Comparison of ENCODE assay signal across 8 cellular contexts in the genomic region with DNA sequence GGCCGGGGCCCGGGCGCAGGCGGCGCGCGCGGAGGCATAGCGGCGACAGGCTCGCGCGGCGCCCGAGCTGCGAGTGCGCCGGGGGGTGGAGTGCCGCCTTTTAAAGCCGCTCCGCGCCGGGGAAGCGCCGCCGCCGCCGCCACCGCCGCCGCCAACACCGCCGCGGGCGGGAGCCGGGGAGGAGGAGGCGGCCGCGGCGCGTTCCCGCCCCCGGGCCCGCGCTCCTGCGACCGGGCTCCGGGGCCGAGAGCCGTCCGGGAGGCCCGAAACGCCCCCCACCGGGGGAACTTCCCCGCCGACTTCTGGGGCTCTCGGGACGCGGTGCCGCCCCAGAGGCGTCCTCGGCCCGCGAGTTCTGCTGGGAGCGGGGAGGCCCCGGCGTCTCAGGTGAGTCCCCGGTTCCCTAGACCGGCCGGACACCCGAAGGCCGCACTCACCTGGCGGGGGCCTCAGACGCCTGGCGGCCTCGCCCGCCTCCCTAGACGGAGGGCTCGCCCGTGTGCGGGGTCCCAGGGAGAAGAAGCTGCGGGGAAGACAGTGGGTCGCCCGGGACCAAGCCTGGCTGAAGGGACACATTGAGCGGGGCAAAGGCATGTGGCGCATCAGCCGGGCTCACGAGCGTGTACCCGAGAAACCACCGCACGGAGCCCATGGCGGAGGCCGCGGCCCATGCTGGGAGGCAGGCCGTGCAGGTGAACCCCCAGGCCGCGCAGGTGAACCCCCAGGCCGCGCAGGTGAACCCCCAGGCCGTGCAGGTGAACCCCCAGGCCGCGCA. TPM values are rescaled to one million over a fixed set of nuclear protein-coding genes. Genes with fewer than 3 reads are reported as not detected.
DNase-seq lines count a peak whose midpoint lies in the region; ATAC-seq and TF ChIP-seq lines count a peak whose summit lies in the region.

A gene (minus strand): TSS at position 75 of the 775 bp plus-strand sequence. CDS start 37 bp downstream, at position 38.

- H3K4me2 ChIP-seq in GM23338 = peak within 1 kb of the TSS; percentile 76

- TF ChIP-seq CTCF in GM23338 (conservative IDR thresholded peaks at IDR 0.05; ENCODE audit: low read depth in 2 of 2) = no peak
- no peak for TF ChIP-seq CTCF in MCF 10A (IDR thresholded peaks at IDR 0.05; ENCODE audit: unreplicated experiment)
- no peak for TF ChIP-seq CTCF in left lung (IDR thresholded peaks at IDR 0.05)
- no peak for TF ChIP-seq CTCF in thoracic aorta (IDR thresholded peaks at IDR 0.05)

- H3K4me1 Mint-ChIP-seq in GM23338 (peaks cover 13% of the 10 kb centered on the region; the same call in 2 of the 3 replicates), MCF 10A (ENCODE audit: insufficient read depth, unreplicated experiment) (no peaks in the 10 kb centered on the region)

- DNase-seq in 8988T (peak; percentile 78), GM23338 (ENCODE audit: low spot score) (peak; percentile 65), MCF 10A (ENCODE audit: unreplicated experiment) (peak; percentile 28), left lung (no peak), thoracic aorta (ENCODE audit: low spot score) (no peak), SK-N-DZ (ENCODE audit: low spot score) (no peak)

- H3K9me3 ChIP-seq in left lung (no peaks in the 10 kb centered on the region), thoracic aorta (no peaks in the 10 kb centered on the region)

- no peaks in the 10 kb centered on the region for H3K79me2 ChIP-seq in GM23338 (replicated peaks; ENCODE audit: insufficient read depth)

- H3K36me3 ChIP-seq in GM23338 (ENCODE audit: insufficient read depth) (no peaks in the 10 kb centered on the region), left lung (no peaks in the 10 kb centered on the region), thoracic aorta (no peaks in the 10 kb centered on the region)

- H3K9me3 Mint-ChIP-seq in GM23338 (peaks cover 26% of the 10 kb centered on the region; the same call in 2 of the 3 replicates), MCF 10A (ENCODE audit: unreplicated experiment) (no peaks in the 10 kb centered on the region)

- H2AFZ ChIP-seq in GM23338 = peak within 1 kb of the TSS; percentile 84

- H3K9me2 ChIP-seq in GM23338 (ENCODE audit: insufficient read depth) = peaks cover 7% of the 10 kb centered on the region; the same call in 1 of the 2 replicates

- H3K27me3 ChIP-seq in GM23338 (ENCODE audit: insufficient read depth) (peaks cover 38% of the 10 kb centered on the region), left lung (peaks cover 9 to 82% of the 10 kb centered on the region in 2 donors), thoracic aorta (replicated peaks; ENCODE audit: insufficient read depth) (peaks cover 6% of the 10 kb centered on the region)

- ATAC-seq in GM23338 (peak; percentile 60), left lung (peak; percentile 65), thoracic aorta (ENCODE audit: insufficient number of reproducible peaks, low FRiP score, low read depth) (no peak), HG03460 (IDR thresholded peaks at IDR 0.05; ENCODE audit: unreplicated experiment) (no peak), HG03342 (IDR thresholded peaks at IDR 0.05; ENCODE audit: unreplicated experiment) (no peak)

- no peak within 1 kb of the TSS for H3K27ac ChIP-seq in GM23338 (ENCODE audit: low read depth)
- H3K27ac ChIP-seq in left lung = no peak within 1 kb of the TSS
- H3K27ac ChIP-seq in thoracic aorta = no peak within 1 kb of the TSS

- H3K4me3 ChIP-seq in GM23338 = peak within 1 kb of the TSS; percentile 59
- peak within 1 kb of the TSS; percentile 4 to 30 for H3K4me3 ChIP-seq in left lung
- H3K4me3 ChIP-seq in thoracic aorta = peak within 1 kb of the TSS; percentile 52

- no peaks in the 10 kb centered on the region for H3F3A ChIP-seq in GM23338 (replicated peaks; ENCODE audit: low read depth)

- BruUV-seq in MCF 10A (replicated peaks; lab: Mats Ljungman, UMichigan) = no TSS peak

- intact Hi-C loops in MCF 10A (cut with micrococcal nuclease) (loop anchor here (5.0 kb wide), 1 partner anchor 147 kb away; no protein-coding TSS in a partner anchor), left lung (cut with DNase I) (no loop called here)

- H3K36me3 Mint-ChIP-seq in GM23338 (ENCODE audit: low read depth) = peaks cover 4% of the 10 kb centered on the region; the same call in 2 of the 3 replicates
- H3K36me3 Mint-ChIP-seq in MCF 10A (ENCODE audit: insufficient read depth, unreplicated experiment) = peaks cover 12% of the 10 kb centered on the region

- H4K20me1 ChIP-seq in GM23338 (replicated peaks; ENCODE audit: insufficient read depth) = no peaks in the 10 kb centered on the region; the same call in none of the 2 replicates

- H3K27me3 Mint-ChIP-seq in GM23338 (ENCODE audit: insufficient read depth, low read depth, poor library complexity) = peaks cover 34% of the 10 kb centered on the region
- H3K27me3 Mint-ChIP-seq in MCF 10A (ENCODE audit: insufficient read depth, unreplicated experiment) = peaks cover 10% of the 10 kb centered on the region

- POLR2A ChIA-PET in MCF 10A (lab: Yijun Ruan, JAX) = interaction anchor here (1.4 kb wide), 1 partner anchor 195 kb away, joined by 3 read pairs; no protein-coding TSS in a partner anchor

- CTCF ChIA-PET in MCF 10A (lab: Yijun Ruan, JAX) = interaction anchor here (0.7 to 1.2 kb wide), 4 partner anchors 101 to 918 kb away, joined by 3 to 5 read pairs (median 3); no protein-coding TSS in a partner anchor

- H3K4me1 ChIP-seq in GM23338 (ENCODE audit: insufficient read depth) (peaks cover 9% of the 10 kb centered on the region; the same call in 1 of the 2 replicates), left lung (peaks cover 0 to 5% of the 10 kb centered on the region in 2 donors), thoracic aorta (ENCODE audit: control insufficient read depth in 1 of 2, low read depth in 2 of 2) (no peaks in the 10 kb centered on the region)

- H3K4me3 Mint-ChIP-seq in GM23338 = peak within 1 kb of the TSS; percentile 64
- peak within 1 kb of the TSS; percentile 54 for H3K4me3 Mint-ChIP-seq in MCF 10A (ENCODE audit: unreplicated experiment)

- H3K27ac Mint-ChIP-seq in GM23338 = no peak within 1 kb of the TSS
- H3K27ac Mint-ChIP-seq in MCF 10A (ENCODE audit: low read depth, unreplicated experiment) = no peak within 1 kb of the TSS

TF ChIP-seq in GM23338, 12 proteins besides CTCF, POLR2A, EP300 and RAD21 (continues in another document):
- TF ChIP-seq, protein P1, sequence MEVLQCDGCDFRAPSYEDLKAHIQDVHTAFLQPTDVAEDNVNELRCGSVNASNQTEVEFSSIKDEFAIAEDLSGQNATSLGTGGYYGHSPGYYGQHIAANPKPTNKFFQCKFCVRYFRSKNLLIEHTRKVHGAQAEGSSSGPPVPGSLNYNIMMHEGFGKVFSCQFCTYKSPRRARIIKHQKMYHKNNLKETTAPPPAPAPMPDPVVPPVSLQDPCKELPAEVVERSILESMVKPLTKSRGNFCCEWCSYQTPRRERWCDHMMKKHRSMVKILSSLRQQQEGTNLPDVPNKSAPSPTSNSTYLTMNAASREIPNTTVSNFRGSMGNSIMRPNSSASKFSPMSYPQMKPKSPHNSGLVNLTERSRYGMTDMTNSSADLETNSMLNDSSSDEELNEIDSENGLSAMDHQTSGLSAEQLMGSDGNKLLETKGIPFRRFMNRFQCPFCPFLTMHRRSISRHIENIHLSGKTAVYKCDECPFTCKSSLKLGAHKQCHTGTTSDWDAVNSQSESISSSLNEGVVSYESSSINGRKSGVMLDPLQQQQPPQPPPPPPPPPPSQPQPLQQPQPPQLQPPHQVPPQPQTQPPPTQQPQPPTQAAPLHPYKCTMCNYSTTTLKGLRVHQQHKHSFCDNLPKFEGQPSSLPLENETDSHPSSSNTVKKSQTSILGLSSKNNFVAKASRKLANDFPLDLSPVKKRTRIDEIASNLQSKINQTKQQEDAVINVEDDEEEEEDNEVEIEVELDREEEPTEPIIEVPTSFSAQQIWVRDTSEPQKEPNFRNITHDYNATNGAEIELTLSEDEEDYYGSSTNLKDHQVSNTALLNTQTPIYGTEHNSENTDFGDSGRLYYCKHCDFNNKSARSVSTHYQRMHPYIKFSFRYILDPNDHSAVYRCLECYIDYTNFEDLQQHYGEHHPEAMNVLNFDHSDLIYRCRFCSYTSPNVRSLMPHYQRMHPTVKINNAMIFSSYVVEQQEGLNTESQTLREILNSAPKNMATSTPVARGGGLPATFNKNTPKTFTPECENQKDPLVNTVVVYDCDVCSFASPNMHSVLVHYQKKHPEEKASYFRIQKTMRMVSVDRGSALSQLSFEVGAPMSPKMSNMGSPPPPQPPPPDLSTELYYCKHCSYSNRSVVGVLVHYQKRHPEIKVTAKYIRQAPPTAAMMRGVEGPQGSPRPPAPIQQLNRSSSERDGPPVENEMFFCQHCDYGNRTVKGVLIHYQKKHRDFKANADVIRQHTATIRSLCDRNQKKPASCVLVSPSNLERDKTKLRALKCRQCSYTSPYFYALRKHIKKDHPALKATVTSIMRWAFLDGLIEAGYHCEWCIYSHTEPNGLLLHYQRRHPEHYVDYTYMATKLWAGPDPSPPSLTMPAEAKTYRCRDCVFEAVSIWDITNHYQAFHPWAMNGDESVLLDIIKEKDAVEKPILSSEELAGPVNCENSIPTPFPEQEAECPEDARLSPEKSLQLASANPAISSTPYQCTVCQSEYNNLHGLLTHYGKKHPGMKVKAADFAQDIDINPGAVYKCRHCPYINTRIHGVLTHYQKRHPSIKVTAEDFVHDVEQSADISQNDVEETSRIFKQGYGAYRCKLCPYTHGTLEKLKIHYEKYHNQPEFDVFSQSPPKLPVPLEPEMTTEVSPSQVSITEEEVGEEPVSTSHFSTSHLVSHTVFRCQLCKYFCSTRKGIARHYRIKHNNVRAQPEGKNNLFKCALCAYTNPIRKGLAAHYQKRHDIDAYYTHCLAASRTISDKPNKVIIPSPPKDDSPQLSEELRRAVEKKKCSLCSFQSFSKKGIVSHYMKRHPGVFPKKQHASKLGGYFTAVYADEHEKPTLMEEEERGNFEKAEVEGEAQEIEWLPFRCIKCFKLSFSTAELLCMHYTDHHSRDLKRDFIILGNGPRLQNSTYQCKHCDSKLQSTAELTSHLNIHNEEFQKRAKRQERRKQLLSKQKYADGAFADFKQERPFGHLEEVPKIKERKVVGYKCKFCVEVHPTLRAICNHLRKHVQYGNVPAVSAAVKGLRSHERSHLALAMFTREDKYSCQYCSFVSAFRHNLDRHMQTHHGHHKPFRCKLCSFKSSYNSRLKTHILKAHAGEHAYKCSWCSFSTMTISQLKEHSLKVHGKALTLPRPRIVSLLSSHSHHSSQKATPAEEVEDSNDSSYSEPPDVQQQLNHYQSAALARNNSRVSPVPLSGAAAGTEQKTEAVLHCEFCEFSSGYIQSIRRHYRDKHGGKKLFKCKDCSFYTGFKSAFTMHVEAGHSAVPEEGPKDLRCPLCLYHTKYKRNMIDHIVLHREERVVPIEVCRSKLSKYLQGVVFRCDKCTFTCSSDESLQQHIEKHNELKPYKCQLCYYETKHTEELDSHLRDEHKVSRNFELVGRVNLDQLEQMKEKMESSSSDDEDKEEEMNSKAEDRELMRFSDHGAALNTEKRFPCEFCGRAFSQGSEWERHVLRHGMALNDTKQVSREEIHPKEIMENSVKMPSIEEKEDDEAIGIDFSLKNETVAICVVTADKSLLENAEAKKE (CRISPR knock-in tag; IDR thresholded peaks at IDR 0.05) = no peak

RNA-seq across cellular contexts. Expression of the gene that starts here (rescaled TPM):
- 6.7 and 7.8 TPM in 2 replicates for total RNA-seq in GM23338 (2014; rRNA removed; shearing (Covaris generic))
- polyA plus RNA-seq in GM23338 (2016; fragmentation: Nextera tagmentation; extraction: Ambion mirVana) = 1.7 and 2.4 TPM in 2 replicates
- 29.8 and 30.8 TPM in 2 replicates for total RNA-seq in MCF 10A (2022)
- total RNA-seq in left lung = 1 to 10 TPM; 7.7 to 7.8 TPM
- 1 to 10 TPM; 5.1 to 8.8 TPM for total RNA-seq in thoracic aorta
- not detected in 2 replicates for polyA plus RNA-seq in SK-N-DZ (2014; cell fraction: cytosol; rRNA removed)
- not detected in 2 replicates for polyA plus RNA-seq in SK-N-DZ (2014; cell fraction: nucleus; rRNA removed)

Comparison
In these comparisons a context has a peak if more than half of its experiments do, and no peak if none do; other contexts are left out.
1. DNase-seq: peak in 8988T (single experiment), GM23338 (single experiment) and MCF 10A (single experiment); none in left lung (0 of 2), thoracic aorta (single experiment) and SK-N-DZ (single experiment).
2. ATAC-seq: peak in GM23338 (single experiment) and left lung (single experiment); none in thoracic aorta (single experiment), HG03460 (single experiment) and HG03342 (single experiment).
3. Peak in every context shown above with its lines, with median percentiles within 50 percentile points of each other: H3K4me3 ChIP-seq.